ENCODE assay signal across 1 cellular context in genomic region chr11:65382036-65382803, GRCh38.
TF ChIP-seq lines count a peak whose summit lies in the region.

A gene with protein sequence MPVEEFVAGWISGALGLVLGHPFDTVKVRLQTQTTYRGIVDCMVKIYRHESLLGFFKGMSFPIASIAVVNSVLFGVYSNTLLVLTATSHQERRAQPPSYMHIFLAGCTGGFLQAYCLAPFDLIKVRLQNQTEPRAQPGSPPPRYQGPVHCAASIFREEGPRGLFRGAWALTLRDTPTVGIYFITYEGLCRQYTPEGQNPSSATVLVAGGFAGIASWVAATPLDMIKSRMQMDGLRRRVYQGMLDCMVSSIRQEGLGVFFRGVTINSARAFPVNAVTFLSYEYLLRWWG (minus strand): TSS chr11:65382646. CDS start chr11:65381951, 695 bp downstream.

TF ChIP-seq in K562, 482 proteins besides CTCF, POLR2A, EP300 and RAD21 (continued from another document and continues in another):
- TF ChIP-seq ZBTB11 (CRISPR knock-in tag; IDR thresholded peaks at IDR 0.05) (peak in 1 of 3 experiments; percentile 66; a peak in 2 of 6 replicates), RB1 (IDR thresholded peaks at IDR 0.05; ENCODE audit: low read depth) (peak; percentile 78), ZBTB1 (CRISPR knock-in tag; IDR thresholded peaks at IDR 0.05; ENCODE audit: borderline replicate concordance, low read depth) (peak; percentile 87), MBD1 (CRISPR knock-in tag; IDR thresholded peaks at IDR 0.05) (no peak), HNRNPH1 (optimal IDR thresholded peaks at IDR 0.05; ENCODE audit: low read depth, low read length) (no peak), PTRF (tag; IDR thresholded peaks at IDR 0.05) (no peak), GABPA (tag; conservative IDR thresholded peaks at IDR 0.05; ENCODE audit: low read depth) (peak; percentile 53), NR2C1 (IDR thresholded peaks at IDR 0.05) (peak; percentile 45), NR2C1 (tag; IDR thresholded peaks at IDR 0.05) (peak; percentile 59; the same call in 1 of the 2 replicates), POLR3G (IDR thresholded peaks at IDR 0.05; ENCODE audit: extremely low read depth, insufficient read length, insufficient replicate concordance) (no peak), HNRNPUL1 (IDR thresholded peaks at IDR 0.05; ENCODE audit: low read length) (no peak), HCFC1 (IDR thresholded peaks at IDR 0.05; ENCODE audit: low read depth, low read length) (peak; percentile 53), RUNX1 (IDR thresholded peaks at IDR 0.05; ENCODE audit: low read depth) (no peak), KDM4B (IDR thresholded peaks at IDR 0.05; ENCODE audit: borderline replicate concordance in 2 of 2, low read depth in 1 of 2) (peak in 1 of 2 experiments; percentile 72; a peak in 1 of 4 replicates), GTF2A2 (tag; IDR thresholded peaks at IDR 0.05) (no peak), THRA (IDR thresholded peaks at IDR 0.05) (no peak), CCAR2 (IDR thresholded peaks at IDR 0.05; ENCODE audit: low read depth, low read length) (no peak), POLR2AphosphoS5 (IDR thresholded peaks at IDR 0.05; ENCODE audit: control insufficient read depth, insufficient read depth, low read depth, low read length) (no peak; the same call in 1 of the 2 replicates), ZBTB7A (IDR thresholded peaks at IDR 0.05; ENCODE audit: borderline replicate concordance, control insufficient read depth, low read depth, low read length) (peak; percentile 40), RBBP5 (IDR thresholded peaks at IDR 0.05; ENCODE audit: borderline replicate concordance, insufficient read depth, low read length, poor library complexity, severe bottlenecking) (no peak), MEIS2 (IDR thresholded peaks at IDR 0.05; ENCODE audit: partially characterized antibody) (peak; percentile 78), TEAD1 (CRISPR knock-in tag; IDR thresholded peaks at IDR 0.05) (peak in 1 of 2 experiments; percentile 93; a peak in 2 of 4 replicates), ZFPM2 (CRISPR knock-in tag; IDR thresholded peaks at IDR 0.05) (no peak), ZNF764 (CRISPR knock-in tag; IDR thresholded peaks at IDR 0.05; ENCODE audit: low read depth) (no peak), KAT8 (IDR thresholded peaks at IDR 0.05; ENCODE audit: low read depth) (no peak), SP2 (IDR thresholded peaks at IDR 0.05; ENCODE audit: extremely low read depth, low read depth, low read length, poor library complexity, severe bottlenecking) (no peak), PURB (CRISPR knock-in tag; IDR thresholded peaks at IDR 0.05; ENCODE audit: low read depth) (no peak), ZNF282 (CRISPR knock-in tag; IDR thresholded peaks at IDR 0.05) (no peak)
- TF ChIP-seq, protein P1, sequence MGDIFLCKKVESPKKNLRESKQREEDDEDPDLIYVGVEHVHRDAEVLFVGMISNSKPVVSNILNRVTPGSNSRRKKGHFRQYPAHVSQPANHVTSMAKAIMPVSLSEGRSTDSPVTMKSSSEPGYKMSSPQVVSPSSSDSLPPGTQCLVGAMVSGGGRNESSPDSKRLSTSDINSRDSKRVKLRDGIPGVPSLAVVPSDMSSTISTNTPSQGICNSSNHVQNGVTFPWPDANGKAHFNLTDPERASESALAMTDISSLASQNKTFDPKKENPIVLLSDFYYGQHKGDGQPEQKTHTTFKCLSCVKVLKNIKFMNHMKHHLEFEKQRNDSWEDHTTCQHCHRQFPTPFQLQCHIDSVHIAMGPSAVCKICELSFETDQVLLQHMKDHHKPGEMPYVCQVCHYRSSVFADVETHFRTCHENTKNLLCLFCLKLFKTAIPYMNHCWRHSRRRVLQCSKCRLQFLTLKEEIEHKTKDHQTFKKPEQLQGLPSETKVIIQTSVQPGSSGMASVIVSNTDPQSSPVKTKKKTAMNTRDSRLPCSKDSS (IDR thresholded peaks at IDR 0.05; ENCODE audit: low read depth, partially characterized antibody) = no peak
- TF ChIP-seq, protein P2, sequence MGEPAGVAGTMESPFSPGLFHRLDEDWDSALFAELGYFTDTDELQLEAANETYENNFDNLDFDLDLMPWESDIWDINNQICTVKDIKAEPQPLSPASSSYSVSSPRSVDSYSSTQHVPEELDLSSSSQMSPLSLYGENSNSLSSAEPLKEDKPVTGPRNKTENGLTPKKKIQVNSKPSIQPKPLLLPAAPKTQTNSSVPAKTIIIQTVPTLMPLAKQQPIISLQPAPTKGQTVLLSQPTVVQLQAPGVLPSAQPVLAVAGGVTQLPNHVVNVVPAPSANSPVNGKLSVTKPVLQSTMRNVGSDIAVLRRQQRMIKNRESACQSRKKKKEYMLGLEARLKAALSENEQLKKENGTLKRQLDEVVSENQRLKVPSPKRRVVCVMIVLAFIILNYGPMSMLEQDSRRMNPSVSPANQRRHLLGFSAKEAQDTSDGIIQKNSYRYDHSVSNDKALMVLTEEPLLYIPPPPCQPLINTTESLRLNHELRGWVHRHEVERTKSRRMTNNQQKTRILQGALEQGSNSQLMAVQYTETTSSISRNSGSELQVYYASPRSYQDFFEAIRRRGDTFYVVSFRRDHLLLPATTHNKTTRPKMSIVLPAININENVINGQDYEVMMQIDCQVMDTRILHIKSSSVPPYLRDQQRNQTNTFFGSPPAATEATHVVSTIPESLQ (CRISPR knock-in tag; IDR thresholded peaks at IDR 0.05) = no peak
- TF ChIP-seq, protein P3, sequence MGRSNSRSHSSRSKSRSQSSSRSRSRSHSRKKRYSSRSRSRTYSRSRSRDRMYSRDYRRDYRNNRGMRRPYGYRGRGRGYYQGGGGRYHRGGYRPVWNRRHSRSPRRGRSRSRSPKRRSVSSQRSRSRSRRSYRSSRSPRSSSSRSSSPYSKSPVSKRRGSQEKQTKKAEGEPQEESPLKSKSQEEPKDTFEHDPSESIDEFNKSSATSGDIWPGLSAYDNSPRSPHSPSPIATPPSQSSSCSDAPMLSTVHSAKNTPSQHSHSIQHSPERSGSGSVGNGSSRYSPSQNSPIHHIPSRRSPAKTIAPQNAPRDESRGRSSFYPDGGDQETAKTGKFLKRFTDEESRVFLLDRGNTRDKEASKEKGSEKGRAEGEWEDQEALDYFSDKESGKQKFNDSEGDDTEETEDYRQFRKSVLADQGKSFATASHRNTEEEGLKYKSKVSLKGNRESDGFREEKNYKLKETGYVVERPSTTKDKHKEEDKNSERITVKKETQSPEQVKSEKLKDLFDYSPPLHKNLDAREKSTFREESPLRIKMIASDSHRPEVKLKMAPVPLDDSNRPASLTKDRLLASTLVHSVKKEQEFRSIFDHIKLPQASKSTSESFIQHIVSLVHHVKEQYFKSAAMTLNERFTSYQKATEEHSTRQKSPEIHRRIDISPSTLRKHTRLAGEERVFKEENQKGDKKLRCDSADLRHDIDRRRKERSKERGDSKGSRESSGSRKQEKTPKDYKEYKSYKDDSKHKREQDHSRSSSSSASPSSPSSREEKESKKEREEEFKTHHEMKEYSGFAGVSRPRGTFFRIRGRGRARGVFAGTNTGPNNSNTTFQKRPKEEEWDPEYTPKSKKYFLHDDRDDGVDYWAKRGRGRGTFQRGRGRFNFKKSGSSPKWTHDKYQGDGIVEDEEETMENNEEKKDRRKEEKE (IDR thresholded peaks at IDR 0.05; ENCODE audit: borderline replicate concordance in 1 of 2, control insufficient read depth in 1 of 2, low read depth in 2 of 2, low read length in 1 of 2) = 0 out of 4 replicates have a peak, but pooled peaks of 1 of the 2 experiments have one; percentile 56
